ENCODE assay signal across 12 cellular contexts in genomic region chr9:129869585-129870501, GRCh38. TPM values are rescaled to one million over a fixed set of nuclear protein-coding genes. Genes with fewer than 3 reads are reported as not detected.
A peak's percentile ranks its signal among the peaks of the same experiment; 100 is the strongest.
DNase-seq lines count a peak whose midpoint lies in the region; ATAC-seq lines count a peak whose summit lies in the region.
"Had no signal": no experiment of that assay in that cellular context is flagged by ENCODE, and none has a peak within 500 bp of the region (broad histone marks: within the 10 kb centered on the region; RNA-seq: fewer than 3 reads in every experiment).

No MANE protein-coding gene starts in this region.

- no peaks in the 10 kb centered on the region for H3K9me3 ChIP-seq in T-helper 17 cell (ENCODE audit: control insufficient read depth, low read length, poor library complexity, severe bottlenecking)
- H3K9me3 ChIP-seq in effector memory CD4-positive, alpha-beta T cell (ENCODE audit: control insufficient read depth, low read length): no peaks in the 10 kb centered on the region
- H3K9me3 ChIP-seq: left lung had no signal

- ATAC-seq in activated CD8-positive, alpha-beta memory T cell treated with anti-CD3 and anti-CD28 coated beads, Interleukin-2, amount 10 ng/mL, durations not matched to agents 7 days and 5 days: no peak
- ATAC-seq in T-helper 17 cell (no peak), GM21367 (IDR thresholded peaks at IDR 0.05; ENCODE audit: unreplicated experiment) (no peak), GM21723 (IDR thresholded peaks at IDR 0.05; ENCODE audit: unreplicated experiment) (no peak)

- peak overlapping the region; percentile 91 for H3K27ac ChIP-seq in effector memory CD4-positive, alpha-beta T cell (ENCODE audit: insufficient read depth, low read length, poor library complexity, severe bottlenecking)
- peak overlapping the region in 15 of 21 experiments; percentile 14 to 94 (median 67) for H3K27ac ChIP-seq in skin epidermis
- H3K27ac ChIP-seq: GM23248 had no signal

- peaks cover 83% of the 10 kb centered on the region for H3K4me1 Mint-ChIP-seq in activated CD8-positive, alpha-beta memory T cell treated with anti-CD3 and anti-CD28 coated beads, Interleukin-2, amount 10 ng/mL, durations not matched to agents 7 days and 5 days
- peaks cover 53% of the 10 kb centered on the region for H3K4me1 Mint-ChIP-seq in T-helper 17 cell

- no peaks in the 10 kb centered on the region for H3K27me3 ChIP-seq in effector memory CD4-positive, alpha-beta T cell (replicated peaks; ENCODE audit: control insufficient read depth, insufficient read depth, low read length, poor library complexity, severe bottlenecking)
- H3K27me3 ChIP-seq: left lung had no signal

- no peak for DNase-seq in activated CD8-positive, alpha-beta memory T cell treated with anti-CD3 and anti-CD28 coated beads, Interleukin-2, amount 10 ng/mL, durations not matched to agents 7 days and 5 days
- DNase-seq in activated CD8-positive, alpha-beta memory T cell treated with anti-CD3 and anti-CD28 coated beads, Interleukin-2, amount 50 U/mL, for 4 hours: no peak
- DNase-seq in T-helper 17 cell (no peak), RKO (ENCODE audit: low spot score) (no peak)
- DNase-seq in effector memory CD4-positive, alpha-beta T cell: no peak
- DNase-seq: ACHN, GM23248, SHP77 had no signal

- no peaks in the 10 kb centered on the region for H3K27me3 Mint-ChIP-seq in activated CD8-positive, alpha-beta memory T cell treated with anti-CD3 and anti-CD28 coated beads, Interleukin-2, amount 10 ng/mL, durations not matched to agents 7 days and 5 days
- H3K27me3 Mint-ChIP-seq in T-helper 17 cell: no peaks in the 10 kb centered on the region

- H3K36me3 Mint-ChIP-seq in activated CD8-positive, alpha-beta memory T cell treated with anti-CD3 and anti-CD28 coated beads, Interleukin-2, amount 10 ng/mL, durations not matched to agents 7 days and 5 days: peaks cover 55% of the 10 kb centered on the region
- peaks cover 3% of the 10 kb centered on the region for H3K36me3 Mint-ChIP-seq in T-helper 17 cell (ENCODE audit: low read depth)

- CTCF ChIA-PET in activated CD8-positive, alpha-beta memory T cell treated with anti-CD3 and anti-CD28 coated beads, Interleukin-2, amount 10 ng/mL, durations not matched to agents 7 days and 5 days (lab: Charles Lee): interaction anchor here (0.7 to 12.0 kb wide), 2 partner anchors 17 to 63 kb away, joined by 3 to 110 read pairs; no protein-coding TSS in a partner anchor

- H3K4me3 ChIP-seq in effector memory CD4-positive, alpha-beta T cell (ENCODE audit: insufficient read depth, low read depth, low read length, poor library complexity, severe bottlenecking): peak overlapping the region; percentile 19
- no peak overlapping the region for H3K4me3 ChIP-seq in skin epidermis
- H3K4me3 ChIP-seq: GM23248, left lung had no signal

- peak overlapping the region; percentile 94 for H3K27ac Mint-ChIP-seq in activated CD8-positive, alpha-beta memory T cell treated with anti-CD3 and anti-CD28 coated beads, Interleukin-2, amount 10 ng/mL, durations not matched to agents 7 days and 5 days
- H3K27ac Mint-ChIP-seq in T-helper 17 cell: peak overlapping the region; percentile 96

- H3K9me3 Mint-ChIP-seq in activated CD8-positive, alpha-beta memory T cell treated with anti-CD3 and anti-CD28 coated beads, Interleukin-2, amount 10 ng/mL, durations not matched to agents 7 days and 5 days (ENCODE audit: low read depth): no peaks in the 10 kb centered on the region

- peaks cover 16% of the 10 kb centered on the region for H3K36me3 ChIP-seq in effector memory CD4-positive, alpha-beta T cell (ENCODE audit: control insufficient read depth, insufficient read depth, low read length)

- peak overlapping the region; percentile 52 for H3K4me3 Mint-ChIP-seq in activated CD8-positive, alpha-beta memory T cell treated with anti-CD3 and anti-CD28 coated beads, Interleukin-2, amount 10 ng/mL, durations not matched to agents 7 days and 5 days
- H3K4me3 Mint-ChIP-seq in T-helper 17 cell: peak overlapping the region; percentile 74

- peaks cover 60% of the 10 kb centered on the region for H3K4me1 ChIP-seq in effector memory CD4-positive, alpha-beta T cell (ENCODE audit: control insufficient read depth, insufficient read depth, low read length, poor library complexity, severe bottlenecking)

RNA-seq across cellular contexts. Expression of gene USP20, which starts 34.6 kb away (rescaled TPM):
- total RNA-seq in activated CD8-positive, alpha-beta memory T cell treated with anti-CD3 and anti-CD28 coated beads, Interleukin-2, amount 10 ng/mL, durations not matched to agents 7 days and 5 days: 100 to 1,000 TPM; 114 to 155 TPM
- total RNA-seq in T-helper 17 cell: 10 to 100 TPM; 80.7 to 90.0 TPM

RNA-seq across cellular contexts. Expression of gene C9orf78, which starts 34.8 kb away (rescaled TPM):
- 10 to 100 TPM; 77.7 to 90.2 TPM for total RNA-seq in activated CD8-positive, alpha-beta memory T cell treated with anti-CD3 and anti-CD28 coated beads, Interleukin-2, amount 10 ng/mL, durations not matched to agents 7 days and 5 days
- 100 to 1,000 TPM in 1 of 2 donors, 10 to 100 TPM in 1; 96.2 to 111 TPM for total RNA-seq in T-helper 17 cell

RNA-seq across cellular contexts. Expression of gene TOR1A, which starts 45.9 kb away (rescaled TPM):
- total RNA-seq in activated CD8-positive, alpha-beta memory T cell treated with anti-CD3 and anti-CD28 coated beads, Interleukin-2, amount 10 ng/mL, durations not matched to agents 7 days and 5 days: 10 to 100 TPM; 56.1 to 69.6 TPM
- total RNA-seq in T-helper 17 cell: 10 to 100 TPM; 16.7 to 17.2 TPM
